ENCODE assay signal across 6 cellular contexts in the genomic region with DNA sequence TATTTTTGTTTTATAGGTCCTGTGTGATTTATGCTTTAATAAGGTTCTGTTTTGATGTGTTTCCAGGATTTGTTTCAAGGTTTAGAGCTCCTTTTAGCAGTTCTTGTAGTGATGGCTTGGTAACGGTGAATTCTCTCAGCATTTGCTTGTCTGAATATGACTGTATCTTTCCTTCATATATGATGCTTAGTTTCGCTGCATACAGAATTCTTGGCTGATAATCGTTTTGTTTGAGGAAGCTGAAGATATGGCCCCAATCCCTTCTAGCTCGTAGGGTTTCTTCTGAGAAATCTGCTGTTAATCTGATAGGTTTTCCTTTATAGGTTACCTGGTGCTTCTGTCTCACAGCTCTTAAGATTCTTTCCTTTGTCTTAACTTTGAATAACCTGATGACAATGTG. TPM values are rescaled to one million over a fixed set of nuclear protein-coding genes. Genes with fewer than 3 reads are reported as not detected.
"Had no signal": no experiment of that assay in that cellular context is flagged by ENCODE, and none has a peak within 500 bp of the region (broad histone marks: within the 10 kb centered on the region; RNA-seq: fewer than 3 reads in every experiment).

No MANE protein-coding gene starts in this region.

RNA-seq across cellular contexts. Expression of gene RAB3C, which starts 20.0 kb away (rescaled TPM):
- total RNA-seq: OCI-LY7, PC-3, PC-9, RPMI7951, SJCRH30, SJSA1 had no signal
